Comparison of ENCODE assay signal across 8 cellular contexts in genomic region chr19:6516018-6516658, GRCh38. TPM values are rescaled to one million over a fixed set of nuclear protein-coding genes. Genes with fewer than 3 reads are reported as not detected.
DNase-seq lines count a peak whose midpoint lies in the region; ATAC-seq and TF ChIP-seq lines count a peak whose summit lies in the region.

No MANE protein-coding gene starts in this region.

- ATAC-seq in left colon (peak; percentile 93), GM21390 (IDR thresholded peaks at IDR 0.05; ENCODE audit: unreplicated experiment) (no peak)

- DNase-seq in ELR (ENCODE audit: low read depth) (peak; percentile 94), HEK293T (ENCODE audit: extremely low spot score) (peak; percentile 97), NCI-H2171 treated with DMSO at 0.1 percent for 48 hours (lab: John Stamatoyannopoulos, UW) (peak; percentile 64), dedifferentiated amniotic fluid mesenchymal stem cell (ENCODE audit: extremely low spot score) (peak; percentile 87), left colon (peak; percentile 97 to 98)
- DNase-seq in activated CD4-positive, alpha-beta T cell treated with anti-CD3 and anti-CD28 coated beads for 1 hour, result peak; percentile 43
- peak in 3 of 4 experiments; percentile 40 to 75 (median 60) for DNase-seq in stimulated activated CD4-positive, alpha-beta T cell treated with anti-CD3 and anti-CD28 coated beads, Interleukin-1b, Interleukin-23, amount 100 ng/mL, for 24 hours (ENCODE audit: low read depth in 4 of 4, low spot score in 1 of 4)

- POLR2A ChIA-PET in HEK293T (lab: Yijun Ruan, JAX), result interaction anchor here (0.7 to 2.0 kb wide), 6 partner anchors 12 to 222 kb away, joined by 3 to 16 read pairs (median 3); partner anchors contain the start of genes GPR108, KHSRP and TNFSF9

- intact Hi-C loops in left colon (cut with DNase I, micrococcal nuclease), result loop anchor here (2.0 to 5.0 kb wide), 2 partner anchors 116 to 347 kb away; no protein-coding TSS in a partner anchor

- CTCF ChIA-PET in HEK293T (lab: Yijun Ruan, JAX), result interaction anchor here (0.6 to 1.6 kb wide), 8 partner anchors 22 to 390 kb away, joined by 3 to 4 read pairs (median 3); no protein-coding TSS in a partner anchor

TF ChIP-seq in HEK293T, 16 proteins besides CTCF, POLR2A, EP300 and RAD21:
- no peak for TF ChIP-seq LEF1 (IDR thresholded peaks at IDR 0.05; ENCODE audit: borderline replicate concordance)
- peak; percentile 77; the same call in 1 of the 2 replicates for TF ChIP-seq TARDBP (IDR thresholded peaks at IDR 0.05)
- TF ChIP-seq FOXM1 (IDR thresholded peaks at IDR 0.05; ENCODE audit: borderline replicate concordance), result no peak
- no peak for TF ChIP-seq SUZ12 (IDR thresholded peaks at IDR 0.05)
- no peak for TF ChIP-seq NFRKB (IDR thresholded peaks at IDR 0.05)
- peak; percentile 57 for TF ChIP-seq SP1 (IDR thresholded peaks at IDR 0.05)
- TF ChIP-seq BHLHE40 (IDR thresholded peaks at IDR 0.05; ENCODE audit: borderline replicate concordance), result no peak
- TF ChIP-seq PKNOX1 (IDR thresholded peaks at IDR 0.05), result peak; percentile 97
TF ChIP-seq in HEK293T: peak in this region for 3.

RNA-seq across cellular contexts. Expression of gene TUBB4A, which starts 14.0 kb away (rescaled TPM):
- total RNA-seq in left colon, result 1 to 10 TPM; 1.1 to 1.7 TPM

RNA-seq across cellular contexts. Expression of gene TNFSF9, which starts 14.7 kb away (rescaled TPM):
- total RNA-seq in left colon, result 1 to 10 TPM; 1.6 to 2.7 TPM

RNA-seq across cellular contexts. Expression of gene DENND1C, which starts 34.6 kb away (rescaled TPM):
- 1 to 10 TPM; 2.8 TPM for total RNA-seq in left colon

RNA-seq across cellular contexts. Expression of gene CRB3, which starts 52.1 kb away (rescaled TPM):
- total RNA-seq in left colon, result 100 to 1,000 TPM; 106 to 148 TPM

RNA-seq across cellular contexts. Expression of gene SLC25A23, which starts 56.5 kb away (rescaled TPM):
- 100 to 1,000 TPM; 126 to 163 TPM for total RNA-seq in left colon

Comparison
In these comparisons a context has a peak if more than half of its experiments do, and no peak if none do; other contexts are left out.
1. DNase-seq: peak in every context shown above with its lines; median percentile 98 in left colon; 97 in HEK293T; 94 in ELR; 87 in dedifferentiated amniotic fluid mesenchymal stem cell; 64 in NCI-H2171 treated with DMSO at 0.1 percent for 48 hours; 60 in stimulated activated CD4-positive, alpha-beta T cell treated with anti-CD3 and anti-CD28 coated beads, Interleukin-1b, Interleukin-23, amount 100 ng/mL, for 24 hours; 43 in activated CD4-positive, alpha-beta T cell treated with anti-CD3 and anti-CD28 coated beads for 1 hour.